ENCODE assay signal across 8 cellular contexts in the genomic region with DNA sequence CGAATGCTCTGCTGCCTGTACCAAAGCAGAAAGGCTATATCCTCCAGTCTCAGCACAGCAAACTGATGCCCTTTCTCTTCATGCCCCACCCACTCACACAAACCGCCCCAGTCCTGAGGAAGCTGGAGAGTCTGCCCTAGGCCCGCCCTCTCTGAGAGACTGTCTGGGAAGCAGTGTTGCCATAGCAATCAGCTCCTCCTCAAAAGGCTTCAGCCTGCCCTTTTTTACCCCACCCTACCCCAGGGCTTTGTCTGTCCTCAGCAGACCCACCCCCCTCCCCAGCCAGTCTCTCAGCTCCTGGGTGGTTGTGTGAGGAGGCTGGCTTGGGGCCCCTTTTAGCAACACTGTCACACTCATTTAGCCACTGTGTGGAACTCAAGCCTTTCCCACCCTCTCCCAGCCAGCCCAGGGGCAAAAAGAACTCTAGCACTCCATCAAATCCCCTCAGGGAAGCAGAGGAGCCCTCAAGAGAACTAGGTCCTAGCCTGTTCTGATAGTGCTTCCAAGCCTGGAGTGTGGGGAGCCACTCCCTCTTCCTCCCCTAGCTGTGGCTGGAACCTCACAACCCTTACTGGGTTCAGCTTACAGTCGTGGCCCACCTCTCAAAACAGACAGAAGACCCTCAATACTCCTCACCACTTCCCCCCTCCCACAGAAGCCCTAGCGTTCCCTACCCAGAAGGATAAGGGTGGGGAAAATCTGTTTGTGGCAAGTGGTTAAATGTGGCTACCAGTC. TPM values are rescaled to one million over a fixed set of nuclear protein-coding genes. Genes with fewer than 3 reads are reported as not detected.
DNase-seq lines count a peak whose midpoint lies in the region; TF ChIP-seq lines count a peak whose summit lies in the region.

No MANE protein-coding gene starts in this region.

- H3K36me3 ChIP-seq in HEK293 (ENCODE audit: control insufficient read depth in 2 of 2, insufficient read depth in 1 of 2, low read length in 2 of 2), result no peaks in the 10 kb centered on the region

- POLR2A ChIA-PET in HEK293 (lab: Yijun Ruan, JAX), result interaction anchor here (0.6 to 4.3 kb wide), 14 partner anchors 12 to 618 kb away, joined by 3 to 92 read pairs (median 5); a partner anchor contains a TSS

- no peaks in the 10 kb centered on the region for H3K9me3 ChIP-seq in HEK293 (ENCODE audit: control insufficient read depth, insufficient read depth, low read depth, low read length)

- DNase-seq in NOMO-1 treated with dmso at 0.1 percent for 144 hours (lab: John Stamatoyannopoulos, UW; ENCODE audit: unreplicated experiment), result peak; percentile 91
- peak; percentile 62 for DNase-seq in activated CD8-positive, alpha-beta memory T cell treated with anti-CD3 and anti-CD28 coated beads, Interleukin-2, amount 50 U/mL, for 4 hours
- DNase-seq in epithelial cell of proximal tubule (ENCODE audit: low read depth), result no peak
- DNase-seq in mucosa of gallbladder (ENCODE audit: low spot score), result peak; percentile 83
- peak; percentile 25 to 73 (median 43) for DNase-seq in stimulated activated naive CD4-positive, alpha-beta T cell (lab: John Stamatoyannopoulos, UW)
- no peak for DNase-seq in GM19240 (ENCODE audit: insufficient read length, low spot score)

- H3K4me3 ChIP-seq in HEK293 (ENCODE audit: low read depth, low read length), result no peak overlapping the region
- peak overlapping the region; percentile 97 for H3K4me3 ChIP-seq in epithelial cell of proximal tubule (ENCODE audit: low read depth, low read length)

- peaks cover 15% of the 10 kb centered on the region for H3K4me1 ChIP-seq in HEK293 (ENCODE audit: control insufficient read depth, insufficient read depth, low read length)

- CTCF ChIA-PET in HEK293 (lab: Yijun Ruan, JAX), result interaction anchor here (0.6 to 6.8 kb wide), 8 partner anchors 15 to 440 kb away, joined by 4 to 58 read pairs (median 6); a partner anchor contains a TSS

- H3K27ac ChIP-seq in C4-2B, result peak overlapping the region; percentile 60
- H3K27ac ChIP-seq in HEK293 (ENCODE audit: extremely low read depth, low read depth, low read length), result no peak overlapping the region; the same call in 1 of the 2 replicates

- TF ChIP-seq CTCF in C4-2B (conservative IDR thresholded peaks at IDR 0.05), result no peak
- TF ChIP-seq CTCF in HEK293 (tag by site-specific recombination; IDR thresholded peaks at IDR 0.05), result no peak
- no peak for TF ChIP-seq CTCF in epithelial cell of proximal tubule (conservative IDR thresholded peaks at IDR 0.05; ENCODE audit: low read depth, low read length)

TF ChIP-seq in HEK293, 187 proteins besides CTCF, POLR2A, EP300 and RAD21 (continues in another document):
- TF ChIP-seq ZNF394 (tag by site-specific recombination; IDR thresholded peaks at IDR 0.05; ENCODE audit: borderline replicate concordance) (no peak; the same call in 1 of the 2 replicates), ZNF19 (tag by site-specific recombination; IDR thresholded peaks at IDR 0.05; ENCODE audit: low read depth) (no peak), ZSCAN16 (tag by site-specific recombination; IDR thresholded peaks at IDR 0.05) (no peak), ZNF112 (tag by site-specific recombination; IDR thresholded peaks at IDR 0.05) (no peak), SP3 (tag by site-specific recombination; IDR thresholded peaks at IDR 0.05) (peak; percentile 50), ZFHX2 (tag by site-specific recombination; conservative IDR thresholded peaks at IDR 0.05) (peak; percentile 39; the same call in 1 of the 2 replicates), ZFP37 (tag by site-specific recombination; IDR thresholded peaks at IDR 0.05) (no peak), GLI4 (tag by site-specific recombination; IDR thresholded peaks at IDR 0.05) (no peak), ZNF621 (tag by site-specific recombination; IDR thresholded peaks at IDR 0.05) (no peak), KLF9 (tag by site-specific recombination; IDR thresholded peaks at IDR 0.05; ENCODE audit: low read depth) (peak; percentile 30; the same call in 1 of the 2 replicates), GLI2 (tag by site-specific recombination; IDR thresholded peaks at IDR 0.05; ENCODE audit: borderline replicate concordance, low read depth) (no peak), GLIS2 (tag by site-specific recombination; IDR thresholded peaks at IDR 0.05) (no peak), ZNF529 (tag by site-specific recombination; IDR thresholded peaks at IDR 0.05; ENCODE audit: insufficient replicate concordance) (no peak), ZNF140 (tag by site-specific recombination; IDR thresholded peaks at IDR 0.05) (no peak), ZNF626 (tag by site-specific recombination; IDR thresholded peaks at IDR 0.05) (no peak), ZNF837 (tag by site-specific recombination; IDR thresholded peaks at IDR 0.05) (no peak), ZNF292 (tag by site-specific recombination; IDR thresholded peaks at IDR 0.05; ENCODE audit: borderline replicate concordance, low read depth) (no peak), PRDM1 (tag by site-specific recombination; IDR thresholded peaks at IDR 0.05) (0 out of 2 replicates have a peak, but pooled peaks have one; percentile 21), ZNF571 (tag by site-specific recombination; IDR thresholded peaks at IDR 0.05) (no peak), SP2 (tag by site-specific recombination; IDR thresholded peaks at IDR 0.05) (peak; percentile 67), SALL2 (tag by site-specific recombination; IDR thresholded peaks at IDR 0.05; ENCODE audit: borderline replicate concordance) (no peak)
- TF ChIP-seq, protein P1, sequence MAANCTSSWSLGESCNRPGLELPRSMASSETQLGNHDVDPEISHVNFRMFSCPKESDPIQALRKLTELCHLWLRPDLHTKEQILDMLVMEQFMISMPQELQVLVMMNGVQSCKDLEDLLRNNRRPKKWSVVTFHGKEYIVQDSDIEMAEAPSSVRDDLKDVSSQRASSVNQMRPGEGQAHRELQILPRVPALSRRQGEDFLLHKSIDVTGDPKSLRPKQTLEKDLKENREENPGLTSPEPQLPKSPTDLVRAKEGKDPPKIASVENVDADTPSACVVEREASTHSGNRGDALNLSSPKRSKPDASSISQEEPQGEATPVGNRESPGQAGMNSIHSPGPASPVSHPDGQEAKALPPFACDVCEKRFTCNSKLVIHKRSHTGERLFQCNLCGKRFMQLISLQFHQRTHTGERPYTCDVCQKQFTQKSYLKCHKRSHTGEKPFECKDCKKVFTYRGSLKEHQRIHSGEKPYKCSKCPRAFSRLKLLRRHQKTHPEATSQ (tag by site-specific recombination; IDR thresholded peaks at IDR 0.05), result no peak
- TF ChIP-seq, protein P2, sequence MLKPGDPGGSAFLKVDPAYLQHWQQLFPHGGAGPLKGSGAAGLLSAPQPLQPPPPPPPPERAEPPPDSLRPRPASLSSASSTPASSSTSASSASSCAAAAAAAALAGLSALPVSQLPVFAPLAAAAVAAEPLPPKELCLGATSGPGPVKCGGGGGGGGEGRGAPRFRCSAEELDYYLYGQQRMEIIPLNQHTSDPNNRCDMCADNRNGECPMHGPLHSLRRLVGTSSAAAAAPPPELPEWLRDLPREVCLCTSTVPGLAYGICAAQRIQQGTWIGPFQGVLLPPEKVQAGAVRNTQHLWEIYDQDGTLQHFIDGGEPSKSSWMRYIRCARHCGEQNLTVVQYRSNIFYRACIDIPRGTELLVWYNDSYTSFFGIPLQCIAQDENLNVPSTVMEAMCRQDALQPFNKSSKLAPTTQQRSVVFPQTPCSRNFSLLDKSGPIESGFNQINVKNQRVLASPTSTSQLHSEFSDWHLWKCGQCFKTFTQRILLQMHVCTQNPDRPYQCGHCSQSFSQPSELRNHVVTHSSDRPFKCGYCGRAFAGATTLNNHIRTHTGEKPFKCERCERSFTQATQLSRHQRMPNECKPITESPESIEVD (tag by site-specific recombination; IDR thresholded peaks at IDR 0.05), result no peak
- TF ChIP-seq, protein P3, sequence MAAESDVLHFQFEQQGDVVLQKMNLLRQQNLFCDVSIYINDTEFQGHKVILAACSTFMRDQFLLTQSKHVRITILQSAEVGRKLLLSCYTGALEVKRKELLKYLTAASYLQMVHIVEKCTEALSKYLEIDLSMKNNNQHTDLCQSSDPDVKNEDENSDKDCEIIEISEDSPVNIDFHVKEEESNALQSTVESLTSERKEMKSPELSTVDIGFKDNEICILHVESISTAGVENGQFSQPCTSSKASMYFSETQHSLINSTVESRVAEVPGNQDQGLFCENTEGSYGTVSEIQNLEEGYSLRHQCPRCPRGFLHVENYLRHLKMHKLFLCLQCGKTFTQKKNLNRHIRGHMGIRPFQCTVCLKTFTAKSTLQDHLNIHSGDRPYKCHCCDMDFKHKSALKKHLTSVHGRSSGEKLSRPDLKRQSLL (tag by site-specific recombination; IDR thresholded peaks at IDR 0.05), result no peak
- TF ChIP-seq, protein P4, sequence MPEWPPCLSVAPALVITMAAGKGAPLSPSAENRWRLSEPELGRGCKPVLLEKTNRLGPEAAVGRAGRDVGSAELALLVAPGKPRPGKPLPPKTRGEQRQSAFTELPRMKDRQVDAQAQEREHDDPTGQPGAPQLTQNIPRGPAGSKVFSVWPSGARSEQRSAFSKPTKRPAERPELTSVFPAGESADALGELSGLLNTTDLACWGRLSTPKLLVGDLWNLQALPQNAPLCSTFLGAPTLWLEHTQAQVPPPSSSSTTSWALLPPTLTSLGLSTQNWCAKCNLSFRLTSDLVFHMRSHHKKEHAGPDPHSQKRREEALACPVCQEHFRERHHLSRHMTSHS (tag by site-specific recombination; IDR thresholded peaks at IDR 0.05), result no peak

RNA-seq across cellular contexts. Expression of a gene that starts 1.4 kb away (rescaled TPM):
- total RNA-seq in epithelial cell of proximal tubule (14.0 and 27.7 TPM in 2 replicates), mucosa of gallbladder (18.3 TPM)

RNA-seq across cellular contexts. Expression of a gene that starts 11.3 kb away (rescaled TPM):
- total RNA-seq in epithelial cell of proximal tubule (201 and 268 TPM in 2 replicates), mucosa of gallbladder (94.9 TPM)

RNA-seq across cellular contexts. Expression of a gene that starts 17.9 kb away (rescaled TPM):
- 18.6 and 27.8 TPM in 2 replicates for total RNA-seq in epithelial cell of proximal tubule
- total RNA-seq in mucosa of gallbladder, result 35.9 TPM

RNA-seq across cellular contexts. Expression of a gene that starts 34.5 kb away (rescaled TPM):
- total RNA-seq in epithelial cell of proximal tubule (47.3 and 60.3 TPM in 2 replicates), mucosa of gallbladder (17.4 TPM)

RNA-seq across cellular contexts. Expression of a gene that starts 41.9 kb away (rescaled TPM):
- total RNA-seq in epithelial cell of proximal tubule (244 and 371 TPM in 2 replicates), mucosa of gallbladder (243 TPM)

Comparison
In these comparisons a context has a peak if more than half of its experiments do, and no peak if none do; other contexts are left out.
1. DNase-seq: peak in NOMO-1 treated with dmso at 0.1 percent for 144 hours (single experiment), activated CD8-positive, alpha-beta memory T cell treated with anti-CD3 and anti-CD28 coated beads, Interleukin-2, amount 50 U/mL, for 4 hours (single experiment), mucosa of gallbladder (single experiment) and stimulated activated naive CD4-positive, alpha-beta T cell (6 of 6); none in epithelial cell of proximal tubule (single experiment) and GM19240 (single experiment).